Comparison of ENCODE assay signal across 9 cellular contexts in the genomic region with DNA sequence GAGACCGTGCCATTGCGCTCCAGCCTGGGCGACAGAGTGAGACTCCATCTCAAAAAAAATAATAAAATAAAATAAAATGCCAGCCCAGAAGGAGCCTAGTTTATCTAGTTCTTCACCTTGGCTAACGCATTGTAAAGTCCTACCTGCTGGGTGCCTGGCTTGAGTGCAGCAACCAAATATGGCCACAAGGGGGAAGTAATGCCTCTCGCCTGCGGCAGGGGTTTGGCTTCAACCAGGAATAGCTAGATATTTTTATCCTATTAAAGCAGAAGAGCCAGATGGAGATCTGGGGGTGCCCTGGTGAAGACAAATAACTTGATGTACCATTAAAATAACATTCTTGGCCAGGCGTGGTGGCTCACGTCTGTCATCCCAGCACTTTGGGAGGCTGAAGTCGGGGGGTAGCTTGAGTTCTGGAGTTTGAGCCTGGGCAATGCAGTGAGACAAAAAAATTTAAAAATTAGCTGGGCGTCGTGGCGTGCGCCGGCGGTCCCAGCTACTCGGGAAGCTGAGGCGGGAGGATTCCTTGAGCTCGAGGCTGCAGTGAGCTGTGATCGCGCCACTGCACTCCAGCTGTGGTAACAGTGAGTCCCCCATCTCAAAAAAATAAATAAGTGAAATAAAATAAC. TPM values are rescaled to one million over a fixed set of nuclear protein-coding genes. Genes with fewer than 3 reads are reported as not detected.
A peak's percentile ranks its signal among the peaks of the same experiment; 100 is the strongest.
DNase-seq lines count a peak whose midpoint lies in the region; ATAC-seq and TF ChIP-seq lines count a peak whose summit lies in the region.
"Had no signal": no experiment of that assay in that cellular context is flagged by ENCODE, and none has a peak within 500 bp of the region (broad histone marks: within the 10 kb centered on the region; RNA-seq: fewer than 3 reads in every experiment).

No MANE protein-coding gene starts in this region.

- no peaks in the 10 kb centered on the region for H3K27me3 ChIP-seq in KMS-11 (ENCODE audit: insufficient read depth, low read depth)
- H3K27me3 ChIP-seq in naive thymus-derived CD4-positive, alpha-beta T cell (ENCODE audit: control insufficient read depth in 2 of 2, insufficient read depth in 2 of 2, low read length in 2 of 2): no peaks in the 10 kb centered on the region

- peaks cover 13 to 29% (median 27%) of the 10 kb centered on the region in 5 donors for H3K27me3 Mint-ChIP-seq in naive thymus-derived CD4-positive, alpha-beta T cell

- no peak overlapping the region for H3K27ac ChIP-seq in KMS-11
- H3K27ac ChIP-seq in naive thymus-derived CD4-positive, alpha-beta T cell (ENCODE audit: low read depth, low read length): no peak overlapping the region

- intact Hi-C loops in naive thymus-derived CD4-positive, alpha-beta T cell (cut with micrococcal nuclease): loop anchor here (1.0 kb wide), 3 partner anchors 35 to 305 kb away; no protein-coding TSS in a partner anchor

- CTCF ChIA-PET in naive thymus-derived CD4-positive, alpha-beta T cell (lab: Charles Lee): interaction anchor here (0.6 to 6.3 kb wide), 22 partner anchors 9 to 1915 kb away, joined by 3 to 190 read pairs (median 4); a partner anchor contains a TSS

- peak; percentile 84 for TF ChIP-seq CTCF in KMS-11 (conservative IDR thresholded peaks at IDR 0.05; ENCODE audit: low read depth, low read length)

- no peak overlapping the region for H3K9ac ChIP-seq in KMS-11

- DNase-seq in Caki2 (ENCODE audit: low read depth) (peak; percentile 37), OCI-M2 (lab: John Stamatoyannopoulos, UW; ENCODE audit: unreplicated experiment) (peak; percentile 2), activated T-cell treated with anti-CD3 and anti-CD28 coated beads for 24 hours (ENCODE audit: low read depth) (peak; percentile 61)
- peak; percentile 38 to 75 (median 66) for DNase-seq in naive thymus-derived CD4-positive, alpha-beta T cell
- peak; percentile 42 to 47 for DNase-seq in stimulated activated CD8-positive, alpha-beta memory T cell treated with anti-CD3 and anti-CD28 coated beads, Interleukin-7, amount 100 ng/mL, for 4 hours (ENCODE audit: low read depth in 2 of 2)

- no peaks in the 10 kb centered on the region for H3K36me3 ChIP-seq in KMS-11 (ENCODE audit: insufficient read depth)
- H3K36me3 ChIP-seq in naive thymus-derived CD4-positive, alpha-beta T cell (ENCODE audit: control insufficient read depth in 2 of 3, insufficient read depth in 3 of 3, low read length in 3 of 3): no peaks in the 10 kb centered on the region

- H3K27ac Mint-ChIP-seq in naive thymus-derived CD4-positive, alpha-beta T cell: peak overlapping the region in 1 of 9 donors; percentile 59
- H3K27ac Mint-ChIP-seq: T-helper 1 cell treated with Interleukin-12 subunit alpha and Interleukin-12 subunit beta and Interleukin-4 antibody, amounts not matched to agents 30 μg/mL and 1 μg/mL, for 36 hours had no signal

- POLR2A ChIA-PET in naive thymus-derived CD4-positive, alpha-beta T cell (lab: Charles Lee): interaction anchor here (1.2 to 2.7 kb wide), 2 partner anchors 9 to 35 kb away, joined by 6 to 20 read pairs; no protein-coding TSS in a partner anchor

- H3K4me1 Mint-ChIP-seq in naive thymus-derived CD4-positive, alpha-beta T cell: peaks cover 0 to 15% (median 0%) of the 10 kb centered on the region in 7 donors

- H3K4me2 ChIP-seq in KMS-11: peak overlapping the region; percentile 40; the same call in 1 of the 2 replicates

- in situ Hi-C loops in Caki2 (cut with HindIII; ENCODE audit: low pct_unique_long_range_greater_than_20kb, low sequenced_read_pairs): no loop called here

- no peaks in the 10 kb centered on the region for H4K20me1 ChIP-seq in KMS-11 (ENCODE audit: insufficient read depth)

- peak overlapping the region in 1 of 10 donors; percentile 68 for H3K4me3 Mint-ChIP-seq in naive thymus-derived CD4-positive, alpha-beta T cell
- H3K4me3 Mint-ChIP-seq: T-helper 1 cell treated with Interleukin-12 subunit alpha and Interleukin-12 subunit beta and Interleukin-4 antibody, amounts not matched to agents 30 μg/mL and 1 μg/mL, for 36 hours had no signal

- H3K9me3 ChIP-seq in naive thymus-derived CD4-positive, alpha-beta T cell (ENCODE audit: control insufficient read depth in 2 of 3, low read length in 3 of 3): no peaks in the 10 kb centered on the region

- H3K79me2 ChIP-seq in KMS-11 (ENCODE audit: insufficient read depth, low read depth): no peaks in the 10 kb centered on the region

- ATAC-seq in esophagus mucosa (peak; percentile 87), GM21737 (IDR thresholded peaks at IDR 0.05; ENCODE audit: unreplicated experiment) (no peak)
- ATAC-seq in naive thymus-derived CD4-positive, alpha-beta T cell: peak; percentile 88

- H2AFZ ChIP-seq in KMS-11 (ENCODE audit: low read depth): peak overlapping the region; percentile 81

- H3K4me1 ChIP-seq in KMS-11 (ENCODE audit: low read depth, poor library complexity, severe bottlenecking): no peaks in the 10 kb centered on the region
- peaks cover 0 to 3% of the 10 kb centered on the region in 2 donors for H3K4me1 ChIP-seq in naive thymus-derived CD4-positive, alpha-beta T cell (ENCODE audit: control insufficient read depth in 2 of 2, insufficient read depth in 2 of 2, low read length in 2 of 2)

- H3K4me3 ChIP-seq in KMS-11 (IDR thresholded peaks at IDR 0.05; ENCODE audit: insufficient read depth, low read depth, low read length): no peak overlapping the region
- no peak overlapping the region for H3K4me3 ChIP-seq in naive thymus-derived CD4-positive, alpha-beta T cell (ENCODE audit: low read length)

- no peaks in the 10 kb centered on the region for H3K36me3 Mint-ChIP-seq in naive thymus-derived CD4-positive, alpha-beta T cell

- H3K9me3 Mint-ChIP-seq in naive thymus-derived CD4-positive, alpha-beta T cell: peaks cover 0 to 4% (median 0%) of the 10 kb centered on the region in 11 donors
- H3K9me3 Mint-ChIP-seq: T-helper 1 cell treated with Interleukin-12 subunit alpha and Interleukin-12 subunit beta and Interleukin-4 antibody, amounts not matched to agents 30 μg/mL and 1 μg/mL, for 36 hours had no signal

RNA-seq across cellular contexts. Expression of a gene that starts 20.6 kb away (rescaled TPM):
- not detected in 2 replicates for total RNA-seq in Caki2 (2014; rRNA removed; shearing (Covaris generic); ENCODE audit: low replicate concordance)
- 1.4 TPM for total RNA-seq in esophagus mucosa
- 10 to 100 TPM in 4 of 5 experiments, 1 to 10 TPM in 1; 3.2 to 92.9 (median 67.7) TPM for total RNA-seq in naive thymus-derived CD4-positive, alpha-beta T cell
- 100 to 1,000 TPM; 157 to 172 TPM for polyA plus RNA-seq in naive thymus-derived CD4-positive, alpha-beta T cell

RNA-seq across cellular contexts. Expression of a gene that starts 27.9 kb away (rescaled TPM):
- total RNA-seq in Caki2 (2014; rRNA removed; shearing (Covaris generic); ENCODE audit: low replicate concordance): 6.5 and 9.2 TPM in 2 replicates
- 10.1 TPM for total RNA-seq in esophagus mucosa
- total RNA-seq in naive thymus-derived CD4-positive, alpha-beta T cell: 10 to 100 TPM; 18.4 to 33.0 (median 25.2) TPM
- polyA plus RNA-seq in naive thymus-derived CD4-positive, alpha-beta T cell: 1 to 10 TPM; 3.3 to 3.7 TPM

Comparison
In these comparisons a context has a peak if more than half of its experiments do, and no peak if none do; other contexts are left out.
1. DNase-seq: peak in every context shown above with its lines; median percentile 66 in naive thymus-derived CD4-positive, alpha-beta T cell; 61 in activated T-cell treated with anti-CD3 and anti-CD28 coated beads for 24 hours; 44 in stimulated activated CD8-positive, alpha-beta memory T cell treated with anti-CD3 and anti-CD28 coated beads, Interleukin-7, amount 100 ng/mL, for 4 hours; 37 in Caki2; 2 in OCI-M2.